In the genomic region with DNA sequence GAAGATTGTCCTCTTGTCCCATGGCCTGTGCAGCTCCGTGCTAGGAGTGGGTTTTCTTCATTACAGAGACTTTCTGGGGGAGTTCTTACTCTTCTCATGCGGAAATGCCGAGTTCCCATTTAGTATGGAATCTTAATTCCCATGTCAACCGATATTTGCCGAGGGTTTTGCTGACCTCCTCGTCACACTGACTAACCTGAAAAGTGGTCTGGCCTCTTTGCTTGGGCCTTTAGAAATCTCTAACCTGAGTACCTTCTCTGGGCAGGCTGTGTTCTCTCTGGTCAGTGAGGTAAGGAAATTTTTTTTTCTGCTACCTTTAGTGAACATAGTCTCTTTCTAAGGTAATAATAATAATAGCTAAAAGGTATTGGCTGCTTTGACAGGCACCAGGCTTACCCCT, we compare ENCODE assay signal across 27 cellular contexts.
"Had no signal": no experiment of that assay in that cellular context is flagged by ENCODE, and none has a peak within 500 bp of the region (broad histone marks: within the 10 kb centered on the region; RNA-seq: fewer than 3 reads in every experiment).

No MANE protein-coding gene starts in this region.

- H3K27me3 ChIP-seq: suprapubic skin, testis, tibial artery, upper lobe of right lung, uterus, vagina had no signal

- H3K4me3 ChIP-seq: stomach, suprapubic skin, testis, thoracic aorta, tibial artery, tibial nerve, transverse colon, upper lobe of left lung, upper lobe of right lung, uterus, vagina had no signal

- H3K4me1 ChIP-seq: testis, upper lobe of right lung, uterus, vagina had no signal

- H3K27ac ChIP-seq: stomach, suprapubic skin, testis, thoracic aorta, tibial artery, tibial nerve, transverse colon, upper lobe of left lung, upper lobe of right lung, uterus, vagina had no signal

- H3K36me3 ChIP-seq: stomach, suprapubic skin, thoracic aorta, tibial artery, tibial nerve, transverse colon, upper lobe of left lung, upper lobe of right lung, uterus, vagina had no signal

- H3K4me3 Mint-ChIP-seq: stimulated activated effector memory CD8-positive, alpha-beta T cell treated with anti-CD3 and anti-CD28 coated beads, Interleukin-12 subunit alpha, Interleukin-12 subunit beta, amount 100 ng/mL, for 72 hours; stimulated activated memory B cell treated with anti-CD40 and anti-IgM and Interleukin-4, amounts not matched to agents 10 μg/mL and 1 μg/mL and 100 μg/mL, for 72 hours; stimulated activated naive B cell treated with anti-CD40 and anti-IgM and Interleukin-4, amounts not matched to agents 10 μg/mL and 1 μg/mL and 100 μg/mL, for 72 hours; stimulated activated naive CD8-positive, alpha-beta T cell treated with anti-CD3 and anti-CD28 coated beads, Interleukin-15, amount 100 ng/mL, for 72 hours; stimulated activated naive CD8-positive, alpha-beta T cell treated with anti-CD3 and anti-CD28 coated beads, Interleukin-15, Interleukin-2, amounts not matched to agents 100 ng/mL and 50 ng/mL, for 24 hours; type B pancreatic cell had no signal

- H3K27ac Mint-ChIP-seq: stimulated activated effector memory CD8-positive, alpha-beta T cell treated with anti-CD3 and anti-CD28 coated beads, Interleukin-12 subunit alpha, Interleukin-12 subunit beta, amount 100 ng/mL, for 72 hours; stimulated activated memory B cell treated with anti-CD40 and anti-IgM and Interleukin-4, amounts not matched to agents 10 μg/mL and 1 μg/mL and 100 μg/mL, for 72 hours; stimulated activated naive B cell treated with anti-CD40 and anti-IgM and Interleukin-4, amounts not matched to agents 10 μg/mL and 1 μg/mL and 100 μg/mL, for 72 hours; stimulated activated naive CD8-positive, alpha-beta T cell treated with anti-CD3 and anti-CD28 coated beads, Interleukin-15, amount 100 ng/mL, for 72 hours; stimulated activated naive CD8-positive, alpha-beta T cell treated with anti-CD3 and anti-CD28 coated beads, Interleukin-15, Interleukin-2, amounts not matched to agents 100 ng/mL and 50 ng/mL, for 24 hours; type B pancreatic cell had no signal

- DNase-seq: stimulated activated CD4-positive, alpha-beta T cell treated with anti-CD3 and anti-CD28 coated beads, Interleukin-2, amount 100 ng/mL, for 48 hours; stimulated activated CD4-positive, alpha-beta T cell treated with anti-CD3 and anti-CD28 coated beads, Interleukin-4, amount 100 ng/mL, for 1 hour; stimulated activated CD4-positive, alpha-beta T cell treated with anti-CD3 and anti-CD28 coated beads, Interleukin-4, amount 100 ng/mL, for 24 hours; stimulated activated CD4-positive, alpha-beta T cell treated with anti-CD3 and anti-CD28 coated beads, Interleukin-4, amount 100 ng/mL, for 4 hours; stimulated activated CD8-positive, alpha-beta memory T cell treated with anti-CD3 and anti-CD28 coated beads, Interleukin-4, amount 100 ng/mL, for 48 hours; stimulated activated naive B cell treated with anti-CD40 and anti-IgM and Interleukin-4, amounts not matched to agents 10 μg/mL and 1 μg/mL and 100 μg/mL, for 72 hours; stimulated activated naive CD4-positive, alpha-beta T cell; stimulated activated naive CD4-positive, alpha-beta T cell treated with Interleukin-2 at 50 U/mL for 16 hours; stimulated activated naive CD8-positive, alpha-beta T cell treated with anti-CD3 and anti-CD28 coated beads, Interleukin-15, amount 100 ng/mL, for 72 hours; stimulated activated naive CD8-positive, alpha-beta T cell treated with anti-CD3 and anti-CD28 coated beads, Interleukin-15, Interleukin-2, amounts not matched to agents 100 U/mL and 50 U/mL, for 24 hours; stomach; substantia nigra; testis; tibial artery; transverse colon; trophoblast cell; upper lobe of left lung; upper lobe of right lung; uterus had no signal

- H3K9me3 ChIP-seq: stomach, suprapubic skin, testis, thoracic aorta, tibial artery, tibial nerve, transverse colon, upper lobe of left lung, upper lobe of right lung, uterus, vagina had no signal

- H3K9me3 Mint-ChIP-seq: stimulated activated effector memory CD8-positive, alpha-beta T cell treated with anti-CD3 and anti-CD28 coated beads, Interleukin-12 subunit alpha, Interleukin-12 subunit beta, amount 100 ng/mL, for 72 hours; stimulated activated memory B cell treated with anti-CD40 and anti-IgM and Interleukin-4, amounts not matched to agents 10 μg/mL and 1 μg/mL and 100 μg/mL, for 72 hours; stimulated activated naive B cell treated with anti-CD40 and anti-IgM and Interleukin-4, amounts not matched to agents 10 μg/mL and 1 μg/mL and 100 μg/mL, for 72 hours; stimulated activated naive CD8-positive, alpha-beta T cell treated with anti-CD3 and anti-CD28 coated beads, Interleukin-15, amount 100 ng/mL, for 72 hours; stimulated activated naive CD8-positive, alpha-beta T cell treated with anti-CD3 and anti-CD28 coated beads, Interleukin-15, Interleukin-2, amounts not matched to agents 100 ng/mL and 50 ng/mL, for 24 hours; type B pancreatic cell had no signal

- H3K36me3 Mint-ChIP-seq: stimulated activated effector memory CD8-positive, alpha-beta T cell treated with anti-CD3 and anti-CD28 coated beads, Interleukin-12 subunit alpha, Interleukin-12 subunit beta, amount 100 ng/mL, for 72 hours; stimulated activated memory B cell treated with anti-CD40 and anti-IgM and Interleukin-4, amounts not matched to agents 10 μg/mL and 1 μg/mL and 100 μg/mL, for 72 hours; type B pancreatic cell had no signal

- ATAC-seq: stimulated activated effector memory CD8-positive, alpha-beta T cell treated with anti-CD3 and anti-CD28 coated beads, Interleukin-12 subunit alpha, Interleukin-12 subunit beta, amount 100 ng/mL, for 72 hours; stimulated activated memory B cell treated with anti-CD40 and anti-IgM and Interleukin-4, amounts not matched to agents 10 μg/mL and 1 μg/mL and 100 μg/mL, for 72 hours; stimulated activated naive B cell treated with anti-CD40 and anti-IgM and Interleukin-4, amounts not matched to agents 10 μg/mL and 1 μg/mL and 100 μg/mL, for 72 hours; stimulated activated naive CD8-positive, alpha-beta T cell treated with anti-CD3 and anti-CD28 coated beads, Interleukin-15, amount 100 ng/mL, for 72 hours; stimulated activated naive CD8-positive, alpha-beta T cell treated with anti-CD3 and anti-CD28 coated beads, Interleukin-15, Interleukin-2, amounts not matched to agents 100 U/mL and 50 U/mL, for 24 hours; upper lobe of right lung had no signal
